In genomic region chr5:149174847-149175234, GRCh38 we compare ENCODE assay signal across 11 cellular contexts. TPM values are rescaled to one million over a fixed set of nuclear protein-coding genes. Genes with fewer than 3 reads are reported as not detected.
DNase-seq lines count a peak whose midpoint lies in the region; ATAC-seq and TF ChIP-seq lines count a peak whose summit lies in the region.
"Had no signal": no experiment of that assay in that cellular context is flagged by ENCODE, and none has a peak within 500 bp of the region (broad histone marks: within the 10 kb centered on the region; RNA-seq: fewer than 3 reads in every experiment).

No MANE protein-coding gene starts in this region.

- peaks cover 38% of the 10 kb centered on the region for H3K79me2 ChIP-seq in fibroblast of lung (ENCODE audit: control insufficient read depth, insufficient read depth, low read length)

- H3K27ac ChIP-seq in Panc1 (ENCODE audit: low read length) (peak overlapping the region; percentile 46), fibroblast of lung (ENCODE audit: insufficient read depth, low read length) (peak overlapping the region; percentile 87), gastrocnemius medialis (peak overlapping the region; percentile 87 to 90 (median 90))

- no peaks in the 10 kb centered on the region for H4K20me1 ChIP-seq in fibroblast of lung (ENCODE audit: control insufficient read depth, extremely low read depth, insufficient read depth, low read length)

- no peak overlapping the region for H2AFZ ChIP-seq in fibroblast of lung (ENCODE audit: low read length)

- H3K27me3 ChIP-seq in Panc1 (ENCODE audit: control insufficient read depth, insufficient read depth, low read length), result no peaks in the 10 kb centered on the region
- H3K27me3 ChIP-seq in fibroblast of lung (ENCODE audit: control insufficient read depth, insufficient read depth, low read length), result no peaks in the 10 kb centered on the region
- H3K27me3 ChIP-seq in gastrocnemius medialis, result no peaks in the 10 kb centered on the region
- H3K27me3 ChIP-seq: thyroid gland had no signal

- H3K9me3 ChIP-seq in Panc1 (ENCODE audit: control insufficient read depth, insufficient read depth, low read depth, low read length) (no peaks in the 10 kb centered on the region), fibroblast of lung (ENCODE audit: control insufficient read depth, insufficient read depth, low read depth, low read length) (no peaks in the 10 kb centered on the region), gastrocnemius medialis (no peaks in the 10 kb centered on the region)
- H3K9me3 ChIP-seq: thyroid gland had no signal

- ATAC-seq in Panc1, result no peak
- no peak for ATAC-seq in gastrocnemius medialis
- ATAC-seq in HG03520 (IDR thresholded peaks at IDR 0.05; ENCODE audit: unreplicated experiment), result no peak
- no peak for ATAC-seq in GM18861 (IDR thresholded peaks at IDR 0.05; ENCODE audit: unreplicated experiment)

- H3K9ac ChIP-seq in fibroblast of lung (ENCODE audit: insufficient read depth, low read length), result no peak overlapping the region

- CTCF ChIA-PET in Panc1 (lab: Charles Lee), result no interaction called here

- BruUV-seq in Panc1 (replicated peaks; lab: Mats Ljungman, UMichigan), result no TSS peak

- H3K4me3 ChIP-seq in Panc1 (ENCODE audit: low read depth in 2 of 2, low read length in 2 of 2) (no peak overlapping the region), fibroblast of lung (replicated peaks in 1 of 4; ENCODE audit: control extremely low read depth in 1 of 4, insufficient read depth in 1 of 4, low read depth in 3 of 4, low read length in 4 of 4) (no peak overlapping the region), gastrocnemius medialis (no peak overlapping the region)
- H3K4me3 ChIP-seq: thyroid gland had no signal

- TF ChIP-seq CTCF in Panc1 (IDR thresholded peaks at IDR 0.05) (no peak), fibroblast of lung (conservative IDR thresholded peaks at IDR 0.05 in 1 of 2, IDR thresholded peaks at IDR 0.05 in 1 of 2; ENCODE audit: low read depth in 1 of 2, low read length in 2 of 2) (no peak), gastrocnemius medialis (IDR thresholded peaks at IDR 0.05 in 4 of 5, conservative IDR thresholded peaks at IDR 0.05 in 1 of 5) (no peak)

- H3K4me2 ChIP-seq in fibroblast of lung (ENCODE audit: extremely low read depth, insufficient read depth, low read length), result peak overlapping the region; percentile 27

- POLR2A ChIA-PET in Panc1 (lab: Charles Lee), result no interaction called here

- H3K36me3 ChIP-seq in Panc1 (ENCODE audit: control insufficient read depth, insufficient read depth, low read length), result no peaks in the 10 kb centered on the region
- H3K36me3 ChIP-seq in fibroblast of lung (ENCODE audit: control insufficient read depth, insufficient read depth, low read length), result peaks cover 4% of the 10 kb centered on the region
- no peaks in the 10 kb centered on the region for H3K36me3 ChIP-seq in gastrocnemius medialis
- H3K36me3 ChIP-seq: thyroid gland had no signal

- TF ChIP-seq POLR2A in gastrocnemius medialis (IDR thresholded peaks at IDR 0.05), result no peak

- DNase-seq in COLO829 (ENCODE audit: low spot score) (peak; percentile 63), Panc1 (ENCODE audit: low read depth, low spot score) (no peak), fibroblast of lung (ENCODE audit: low read depth in 2 of 2) (no peak), gastrocnemius medialis (no peak), NCI-H1694 treated with DMSO at 0.1 percent for 48 hours (lab: John Stamatoyannopoulos, UW) (no peak), AML-193 (lab: John Stamatoyannopoulos, UW) (no peak)
- DNase-seq: DMS53, mesendoderm, thyroid gland had no signal

- intact Hi-C loops in Panc1 (cut with micrococcal nuclease; ENCODE audit: unreplicated experiment), result no loop called here
- intact Hi-C loops in gastrocnemius medialis (cut with DNase I; ENCODE audit: low total_unique reads), result loop anchor here (1.0 to 5.0 kb wide), 2 partner anchors 21 to 208 kb away; no protein-coding TSS in a partner anchor

- H3K4me1 ChIP-seq in Panc1 (ENCODE audit: control insufficient read depth, insufficient read depth, low read length), result peaks cover 10% of the 10 kb centered on the region; the same call in 1 of the 2 replicates
- H3K4me1 ChIP-seq in fibroblast of lung (ENCODE audit: control insufficient read depth, extremely low read depth, insufficient read depth, low read length), result peaks cover 39% of the 10 kb centered on the region
- peaks cover 66 to 67% of the 10 kb centered on the region in 2 donors for H3K4me1 ChIP-seq in gastrocnemius medialis

- in situ Hi-C loops in Panc1 (cut with HindIII; ENCODE audit: low pct_unique_long_range_greater_than_20kb, low sequenced_read_pairs) (no loop called here), gastrocnemius medialis (cut with MboI; ENCODE audit: low sequenced_read_pairs in 4 of 4) (loop anchor here in 1 of 4 donors (25.0 kb wide), 1 partner anchor 412 kb away; the partner anchor contains the start of gene ARHGEF37)

RNA-seq across cellular contexts. Expression of gene ABLIM3, which starts 33.5 kb away (rescaled TPM):
- total RNA-seq in Panc1 (2021; ENCODE audit: unreplicated experiment), result 12.9 TPM
- 16.2 TPM for polyA plus RNA-seq in Panc1 (2012; ENCODE audit: insufficient read length)
- 37.2 and 48.1 TPM in 2 replicates for total RNA-seq in fibroblast of lung
- polyA plus RNA-seq in fibroblast of lung, result 49.9 and 67.8 TPM in 2 replicates
- polyA plus RNA-seq in fibroblast of lung (2012), result 56.3 and 70.6 TPM in 2 replicates
- 124 and 233 TPM in 2 replicates for polyA minus RNA-seq in fibroblast of lung (ENCODE audit: low replicate concordance)
- total RNA-seq in gastrocnemius medialis, result 100 to 1,000 TPM in 1 of 4 donors, 10 to 100 TPM in 3; 37.5 to 155 (median 67.7) TPM
